Comparison of ENCODE assay signal across 1 cellular context in genomic region chr11:66359662-66360087, GRCh38.
TF ChIP-seq lines count a peak whose summit lies in the region.

No MANE protein-coding gene starts in this region.

TF ChIP-seq in GM12878, 131 proteins besides CTCF, POLR2A, EP300 and RAD21:
- TF ChIP-seq NR2F1 (conservative IDR thresholded peaks at IDR 0.05) (peak; percentile 30; the same call in 1 of the 2 replicates), MYC (IDR thresholded peaks at IDR 0.05; ENCODE audit: insufficient read depth, insufficient read length, insufficient replicate concordance, low read length, severe bottlenecking) (no peak), POLR2AphosphoS2 (IDR thresholded peaks at IDR 0.05; ENCODE audit: low read depth, low read length) (0 out of 2 replicates have a peak, but pooled peaks have one; percentile 31)
